ENCODE assay signal across 15 cellular contexts in genomic region chr15:69602921-69603320, GRCh38.
DNase-seq lines count a peak whose midpoint lies in the region; ATAC-seq and TF ChIP-seq lines count a peak whose summit lies in the region.
"Had no signal": no experiment of that assay in that cellular context is flagged by ENCODE, and none has a peak within 500 bp of the region (broad histone marks: within the 10 kb centered on the region; RNA-seq: fewer than 3 reads in every experiment).

No MANE protein-coding gene starts in this region.

- peak; percentile 3 for DNase-seq in activated T-cell treated with anti-CD3 and anti-CD28 coated beads, Interleukin-2, amount 50 U/mL, for 24 hours
- DNase-seq in activated T-cell treated with anti-CD3 and anti-CD28 coated beads for 4 hours (no peak), Panc1 (ENCODE audit: low read depth, low spot score) (no peak), left lobe of liver (ENCODE audit: low spot score) (peak; percentile 35), NCI-H510A (lab: John Stamatoyannopoulos, UW) (no peak), RWPE1 (ENCODE audit: low spot score) (no peak), 8988T (no peak)
- DNase-seq in stimulated activated effector memory CD8-positive, alpha-beta T cell treated with anti-CD3 and anti-CD28 coated beads, Interleukin-12 subunit alpha, Interleukin-12 subunit beta, amount 100 ng/mL, for 72 hours (ENCODE audit: low spot score in 2 of 2) = no peak
- DNase-seq: Caco-2; CD8-positive, alpha-beta memory T cell; DND-41; GDM1; H7 had no signal

- no peak overlapping the region for H3K27ac Mint-ChIP-seq in activated T-cell treated with anti-CD3 and anti-CD28 coated beads, Interleukin-2, amount 50 U/mL, for 24 hours
- peak overlapping the region; percentile 60 for H3K27ac Mint-ChIP-seq in stimulated activated effector memory CD8-positive, alpha-beta T cell treated with anti-CD3 and anti-CD28 coated beads, Interleukin-12 subunit alpha, Interleukin-12 subunit beta, amount 100 ng/mL, for 72 hours
- H3K27ac Mint-ChIP-seq: GM23338 had no signal

- in situ Hi-C loops in Panc1 (cut with HindIII; ENCODE audit: low pct_unique_long_range_greater_than_20kb, low sequenced_read_pairs) = no loop called here

- no peaks in the 10 kb centered on the region for H3K9me3 ChIP-seq in Panc1 (ENCODE audit: control insufficient read depth, insufficient read depth, low read depth, low read length)
- H3K9me3 ChIP-seq: A549, Caco-2 had no signal

- H3K36me3 ChIP-seq in Panc1 (ENCODE audit: control insufficient read depth, insufficient read depth, low read length) = no peaks in the 10 kb centered on the region

- H3K9me3 Mint-ChIP-seq in activated T-cell treated with anti-CD3 and anti-CD28 coated beads, Interleukin-2, amount 50 U/mL, for 24 hours = no peaks in the 10 kb centered on the region
- no peaks in the 10 kb centered on the region for H3K9me3 Mint-ChIP-seq in stimulated activated effector memory CD8-positive, alpha-beta T cell treated with anti-CD3 and anti-CD28 coated beads, Interleukin-12 subunit alpha, Interleukin-12 subunit beta, amount 100 ng/mL, for 72 hours
- H3K9me3 Mint-ChIP-seq: CD8-positive, alpha-beta memory T cell; GM23338 had no signal

- peaks cover 9% of the 10 kb centered on the region for H3K27me3 Mint-ChIP-seq in activated T-cell treated with anti-CD3 and anti-CD28 coated beads, Interleukin-2, amount 50 U/mL, for 24 hours

- POLR2A ChIA-PET in Panc1 (lab: Charles Lee) (no interaction called here), RWPE1 (lab: Yijun Ruan, JAX; ENCODE audit: low non-redundant PET) (no interaction called here)

- peaks cover 6% of the 10 kb centered on the region for H3K4me1 Mint-ChIP-seq in activated T-cell treated with anti-CD3 and anti-CD28 coated beads, Interleukin-2, amount 50 U/mL, for 24 hours (ENCODE audit: low read depth)
- H3K4me1 Mint-ChIP-seq in stimulated activated effector memory CD8-positive, alpha-beta T cell treated with anti-CD3 and anti-CD28 coated beads, Interleukin-12 subunit alpha, Interleukin-12 subunit beta, amount 100 ng/mL, for 72 hours = peaks cover 10% of the 10 kb centered on the region

- H3K4me3 Mint-ChIP-seq in activated T-cell treated with anti-CD3 and anti-CD28 coated beads, Interleukin-2, amount 50 U/mL, for 24 hours = no peak overlapping the region
- H3K4me3 Mint-ChIP-seq in stimulated activated effector memory CD8-positive, alpha-beta T cell treated with anti-CD3 and anti-CD28 coated beads, Interleukin-12 subunit alpha, Interleukin-12 subunit beta, amount 100 ng/mL, for 72 hours = no peak overlapping the region
- H3K4me3 Mint-ChIP-seq: CD8-positive, alpha-beta memory T cell; GM23338 had no signal

- H3K36me3 Mint-ChIP-seq in activated T-cell treated with anti-CD3 and anti-CD28 coated beads, Interleukin-2, amount 50 U/mL, for 24 hours (ENCODE audit: low read depth) = no peaks in the 10 kb centered on the region
- peaks cover 5% of the 10 kb centered on the region for H3K36me3 Mint-ChIP-seq in stimulated activated effector memory CD8-positive, alpha-beta T cell treated with anti-CD3 and anti-CD28 coated beads, Interleukin-12 subunit alpha, Interleukin-12 subunit beta, amount 100 ng/mL, for 72 hours

- CTCF ChIA-PET in Panc1 (lab: Charles Lee) (no interaction called here), RWPE1 (lab: Yijun Ruan, JAX) (interaction anchor here (0.6 to 1.1 kb wide), 3 partner anchors 11 to 838 kb away, joined by 3 to 4 read pairs (median 3); no protein-coding TSS in a partner anchor)

- ATAC-seq in Panc1 (no peak), left lobe of liver (no peak)
- no peak for ATAC-seq in stimulated activated effector memory CD8-positive, alpha-beta T cell treated with anti-CD3 and anti-CD28 coated beads, Interleukin-12 subunit alpha, Interleukin-12 subunit beta, amount 100 ng/mL, for 72 hours

- no peak overlapping the region for H3K4me3 ChIP-seq in Panc1 (ENCODE audit: low read depth in 2 of 2, low read length in 2 of 2)
- H3K4me3 ChIP-seq: A549, GM23338 had no signal

- TF ChIP-seq CTCF in Panc1 (IDR thresholded peaks at IDR 0.05) = no peak
- no peak for TF ChIP-seq CTCF in RWPE1 (conservative IDR thresholded peaks at IDR 0.05; ENCODE audit: low read depth)

- no peaks in the 10 kb centered on the region for H3K27me3 ChIP-seq in Panc1 (ENCODE audit: control insufficient read depth, insufficient read depth, low read length)

- intact Hi-C loops in Panc1 (cut with micrococcal nuclease; ENCODE audit: unreplicated experiment) = no loop called here

- H3K4me1 ChIP-seq in Panc1 (ENCODE audit: control insufficient read depth, insufficient read depth, low read length) = peaks cover 14% of the 10 kb centered on the region
- H3K4me1 ChIP-seq: Caco-2 had no signal

- no TSS peak for BruUV-seq in Panc1 (replicated peaks; lab: Mats Ljungman, UMichigan)

- peak overlapping the region; percentile 51; the same call in 1 of the 2 replicates for H3K27ac ChIP-seq in Panc1 (ENCODE audit: low read length)
- no peak overlapping the region for H3K27ac ChIP-seq in RWPE1
- H3K27ac ChIP-seq: A549 had no signal

Comparison
In these comparisons a context has a peak if more than half of its experiments do, and no peak if none do; other contexts are left out.
1. DNase-seq: peak in activated T-cell treated with anti-CD3 and anti-CD28 coated beads, Interleukin-2, amount 50 U/mL, for 24 hours (single experiment) and left lobe of liver (single experiment); none in activated T-cell treated with anti-CD3 and anti-CD28 coated beads for 4 hours (single experiment), Panc1 (single experiment), stimulated activated effector memory CD8-positive, alpha-beta T cell treated with anti-CD3 and anti-CD28 coated beads, Interleukin-12 subunit alpha, Interleukin-12 subunit beta, amount 100 ng/mL, for 72 hours (0 of 2), NCI-H510A (single experiment), RWPE1 (single experiment) and 8988T (single experiment).